Comparison of ENCODE assay signal across 8 cellular contexts in the genomic region with DNA sequence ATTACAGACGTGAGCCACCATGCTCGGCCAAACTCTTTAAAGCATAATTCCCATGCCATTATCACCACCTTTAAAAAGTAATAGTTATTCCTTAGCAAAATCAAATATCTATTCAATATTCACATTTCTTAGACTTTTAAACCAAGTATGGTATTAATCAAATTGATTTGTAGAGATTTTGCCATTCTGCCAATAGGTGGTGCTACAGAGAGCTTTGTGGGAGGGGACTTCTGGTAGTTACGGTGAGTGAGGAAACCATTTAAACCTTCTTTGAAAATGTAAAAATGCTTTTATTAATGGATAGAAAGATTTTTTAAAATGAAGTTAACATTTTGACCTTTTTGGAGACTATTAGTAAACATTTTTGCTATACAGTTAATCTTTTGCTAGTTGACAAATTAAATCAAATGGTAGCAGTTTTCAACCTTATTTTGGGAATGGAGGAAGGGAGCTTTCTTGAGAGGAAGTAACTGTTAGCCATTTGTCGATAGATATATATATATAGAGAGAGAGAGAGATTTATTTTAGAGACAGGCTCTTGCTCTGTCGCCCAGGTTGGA. TPM values are rescaled to one million over a fixed set of nuclear protein-coding genes. Genes with fewer than 3 reads are reported as not detected.
A peak's percentile ranks its signal among the peaks of the same experiment; 100 is the strongest.
DNase-seq lines count a peak whose midpoint lies in the region; ATAC-seq and TF ChIP-seq lines count a peak whose summit lies in the region.

No MANE protein-coding gene starts in this region.

- H3K36me3 ChIP-seq in Peyer's patch = peaks cover 0 to 56% (median 0%) of the 10 kb centered on the region in 3 donors
- peaks cover 5 to 88% of the 10 kb centered on the region in 2 donors for H3K36me3 ChIP-seq in psoas muscle (ENCODE audit: insufficient read depth in 1 of 2, low read depth in 1 of 2)

- H3K4me2 ChIP-seq in H9 (ENCODE audit: insufficient read depth, insufficient read length, low read length) = no peak overlapping the region

- H3K18ac ChIP-seq in H9 (ENCODE audit: insufficient read length, low read depth, low read length) = no peak overlapping the region

- no peak for ATAC-seq in psoas muscle

- no peak overlapping the region for H2BK5ac ChIP-seq in H9 (ENCODE audit: insufficient read length, low read length)

- no peaks in the 10 kb centered on the region for H3K23me2 ChIP-seq in H9 (ENCODE audit: insufficient read length, low read depth, low read length, poor library complexity, severe bottlenecking)

- no peaks in the 10 kb centered on the region for H3K27me3 ChIP-seq in H9 (ENCODE audit: insufficient read depth, low read length)
- no peaks in the 10 kb centered on the region for H3K27me3 ChIP-seq in Peyer's patch
- H3K27me3 ChIP-seq in psoas muscle (ENCODE audit: insufficient read depth in 3 of 3, low read length in 2 of 3) = no peaks in the 10 kb centered on the region

- no peaks in the 10 kb centered on the region for H3K79me2 ChIP-seq in H9 (ENCODE audit: insufficient read depth, low read length)

- H2AFZ ChIP-seq in H9 (ENCODE audit: low read length) = no peak overlapping the region

- no CpG with 5 or more reads among the region's 5 CpGs for WGBS in H9 (ENCODE audit: extremely low coverage, insufficient read length, low lambda C conversion rate)
- WGBS in psoas muscle, 3 donors = 75 to 88% (median 76%) methylated on average over 5 of the region's 5 CpGs

- no peak overlapping the region for H3T11ph ChIP-seq in H9 (ENCODE audit: low read length)

- H4K91ac ChIP-seq in H9 (ENCODE audit: insufficient read length, low read depth, low read length) = no peak overlapping the region

- no peak overlapping the region for H3K14ac ChIP-seq in H9 (ENCODE audit: insufficient read depth, low read length)

- H3K9me3 ChIP-seq in H9 (ENCODE audit: control insufficient read depth, low read depth, low read length) (no peaks in the 10 kb centered on the region), Peyer's patch (no peaks in the 10 kb centered on the region), psoas muscle (no peaks in the 10 kb centered on the region)

- TF ChIP-seq CTCF in H9 (conservative IDR thresholded peaks at IDR 0.05) (peak; percentile 79), Peyer's patch (IDR thresholded peaks at IDR 0.05) (peak in 5 of 6 experiments; percentile 35 to 73 (median 64)), endothelial cell (IDR thresholded peaks at IDR 0.05; ENCODE audit: unreplicated experiment) (peak; percentile 72), psoas muscle (IDR thresholded peaks at IDR 0.05) (peak; percentile 35)

- no peaks in the 10 kb centered on the region for H3K27me3 Mint-ChIP-seq in H9 (ENCODE audit: low read depth)
- H3K27me3 Mint-ChIP-seq in endothelial cell (ENCODE audit: unreplicated experiment) = no peaks in the 10 kb centered on the region

- H2BK15ac ChIP-seq in H9 (ENCODE audit: low read depth, low read length) = no peak overlapping the region

- H2BK20ac ChIP-seq in H9 (ENCODE audit: low read depth, low read length, poor library complexity, severe bottlenecking) = no peak overlapping the region

- no peak overlapping the region for H4K5ac ChIP-seq in H9 (ENCODE audit: insufficient read length, low read depth, low read length)

- H3K4me3 Mint-ChIP-seq in H9 (no peak overlapping the region), endothelial cell (ENCODE audit: unreplicated experiment) (no peak overlapping the region)

- no peak overlapping the region for H3K9ac ChIP-seq in H9 (ENCODE audit: extremely low read depth, insufficient read length, low read length)

- H3K27ac ChIP-seq in H9 (ENCODE audit: insufficient read length, low read depth, low read length) (no peak overlapping the region), Peyer's patch (no peak overlapping the region), psoas muscle (no peak overlapping the region)

- H3K9me3 Mint-ChIP-seq in H9 (no peaks in the 10 kb centered on the region), endothelial cell (ENCODE audit: unreplicated experiment) (no peaks in the 10 kb centered on the region)

- H3K56ac ChIP-seq in H9 (ENCODE audit: insufficient read length, low read depth, low read length) = no peak overlapping the region

- H2AK5ac ChIP-seq in H9 (ENCODE audit: insufficient read length, low read length) = no peak overlapping the region

- no peak for TF ChIP-seq POLR2A in Peyer's patch (IDR thresholded peaks at IDR 0.05)

- H3K4me1 Mint-ChIP-seq in H9 = no peaks in the 10 kb centered on the region
- no peaks in the 10 kb centered on the region for H3K4me1 Mint-ChIP-seq in endothelial cell (ENCODE audit: unreplicated experiment)

- no peaks in the 10 kb centered on the region for H3K4me1 ChIP-seq in H9 (ENCODE audit: insufficient read depth, low read length)
- no peaks in the 10 kb centered on the region for H3K4me1 ChIP-seq in Peyer's patch
- H3K4me1 ChIP-seq in psoas muscle = no peaks in the 10 kb centered on the region

- H3K36me3 Mint-ChIP-seq in H9 (ENCODE audit: insufficient read depth in 1 of 3, low read depth in 3 of 3) (peaks cover 12 to 62% (median 53%) of the 10 kb centered on the region in 3 experiments; a peak in 6 of 7 replicates), endothelial cell (ENCODE audit: low read depth, unreplicated experiment) (peaks cover 15% of the 10 kb centered on the region)

- H2BK120ac ChIP-seq in H9 (ENCODE audit: low read depth, low read length, poor library complexity, severe bottlenecking) = no peak overlapping the region

- no peak overlapping the region for H2BK12ac ChIP-seq in H9 (ENCODE audit: insufficient read length, low read depth, low read length)

- no peak overlapping the region for H3K27ac Mint-ChIP-seq in H9
- no peak overlapping the region for H3K27ac Mint-ChIP-seq in endothelial cell (ENCODE audit: unreplicated experiment)

- DNase-seq in activated CD4-positive, alpha-beta T cell treated with anti-CD3 and anti-CD28 coated beads for 48 hours = peak; percentile 21
- DNase-seq in activated CD4-positive, alpha-beta T cell treated with anti-CD3 and anti-CD28 coated beads, Interleukin-2, amount 50 U/mL, for 1 hour = no peak
- DNase-seq in H9 (no peak), Peyer's patch (peak in 1 of 3 donors; percentile 60), endothelial cell (ENCODE audit: low spot score) (no peak), psoas muscle (no peak), NCI-H524 (lab: John Stamatoyannopoulos, UW) (no peak), NCI-H1417 treated with DMSO at 0.1 percent for 48 hours (lab: John Stamatoyannopoulos, UW) (no peak)

- H3K4me3 ChIP-seq in Peyer's patch (no peak overlapping the region), psoas muscle (no peak overlapping the region)

- no peaks in the 10 kb centered on the region for H4K20me1 ChIP-seq in H9 (ENCODE audit: control insufficient read depth, insufficient read depth, insufficient read length)

- no peak overlapping the region for H4K8ac ChIP-seq in H9 (replicated peaks; ENCODE audit: insufficient read length, low read depth, low read length)

- H3K79me1 ChIP-seq in H9 (ENCODE audit: insufficient read depth, low read depth, low read length, poor library complexity, severe bottlenecking) = no peaks in the 10 kb centered on the region

- no peak overlapping the region for H3K23ac ChIP-seq in H9 (ENCODE audit: insufficient read length, low read depth, low read length)

- intact Hi-C loops in psoas muscle (cut with DNase I) = no loop called here

- no peak overlapping the region for H3K4ac ChIP-seq in H9 (ENCODE audit: low read depth, low read length)

RNA-seq across cellular contexts. Expression of gene IARS2, which starts 19.3 kb away (rescaled TPM):
- total RNA-seq in H9 (2021) (72.9 and 73.5 TPM in 2 replicates), Peyer's patch (10 to 100 TPM; 42.1 to 59.1 (median 52.4) TPM), endothelial cell (ENCODE audit: unreplicated experiment) (60.3 TPM), psoas muscle (10 to 100 TPM; 59.1 to 86.3 (median 69.8) TPM)
- polyA plus RNA-seq in psoas muscle = 10 to 100 TPM; 44.1 to 92.6 (median 49.0) TPM

RNA-seq across cellular contexts. Expression of gene BPNT1, which starts 23.6 kb away (rescaled TPM):
- total RNA-seq in H9 (2021) (13.6 TPM in 2 replicates), Peyer's patch (10 to 100 TPM; 21.5 to 77.9 (median 56.7) TPM), endothelial cell (ENCODE audit: unreplicated experiment) (17.5 TPM), psoas muscle (10 to 100 TPM in 1 of 4 donors, 1 to 10 TPM in 3; 5.8 to 12.1 (median 7.2) TPM)
- polyA plus RNA-seq in psoas muscle = 10 to 100 TPM in 2 of 3 donors, 1 to 10 TPM in 1; 5.9 to 12.3 (median 10.0) TPM
